Comparison of ENCODE assay signal across 22 cellular contexts in the genomic region with DNA sequence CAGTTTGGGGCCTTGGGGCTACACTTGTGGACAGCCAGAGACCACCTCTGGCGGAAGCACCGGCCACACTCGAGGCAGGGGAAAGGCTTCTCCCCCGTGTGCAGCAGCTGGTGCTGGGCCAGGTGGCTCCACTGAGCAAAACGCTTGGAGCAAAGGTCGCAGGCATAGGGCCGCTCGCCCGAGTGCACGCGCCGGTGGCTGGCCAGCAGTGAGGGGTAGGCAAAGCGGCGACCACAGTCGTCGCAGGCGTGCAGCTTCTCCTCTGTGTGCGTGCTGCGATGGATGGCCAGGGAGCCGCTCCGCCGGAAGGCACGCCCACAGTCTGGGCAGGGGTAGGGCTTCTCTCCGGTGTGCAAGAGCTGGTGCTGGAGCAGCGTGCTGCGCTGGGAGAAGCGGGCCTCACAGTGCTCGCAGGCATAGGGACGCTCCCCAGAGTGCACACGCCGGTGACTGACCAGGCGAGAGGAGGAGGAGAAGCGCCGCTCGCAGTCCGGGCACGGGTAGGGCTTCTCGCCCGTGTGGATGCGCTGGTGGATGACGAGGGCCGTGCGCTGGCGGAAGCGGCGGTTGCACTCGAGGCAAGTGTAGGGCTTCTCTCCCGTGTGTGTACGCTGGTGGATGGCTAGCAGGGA. TPM values are rescaled to one million over a fixed set of nuclear protein-coding genes. Genes with fewer than 3 reads are reported as not detected.
DNase-seq lines count a peak whose midpoint lies in the region; ATAC-seq and TF ChIP-seq lines count a peak whose summit lies in the region.
"Had no signal": no experiment of that assay in that cellular context is flagged by ENCODE, and none has a peak within 500 bp of the region (broad histone marks: within the 10 kb centered on the region; RNA-seq: fewer than 3 reads in every experiment).

No MANE protein-coding gene starts in this region.

- peak overlapping the region; percentile 20 to 34 for H3K9ac ChIP-seq in liver (ENCODE audit: low read depth in 1 of 2, low read length in 2 of 2)
- H3K9ac ChIP-seq: neural progenitor cell had no signal

- H3K27me3 Mint-ChIP-seq in dendritic cell treated with granulocyte-macrophage colony-stimulating factor and Interleukin-4, amounts not matched to agents 40 ng/mL and 50 ng/mL, for 4 days, result no peaks in the 10 kb centered on the region
- H3K27me3 Mint-ChIP-seq: activated naive CD4-positive, alpha-beta T cell treated with anti-CD3 and anti-CD28 coated beads, Interleukin-2, amount 10 ng/mL, durations not matched to agents 7 days and 5 days; B cell; stimulated activated naive B cell treated with anti-CD40 and anti-IgM and Interleukin-4, amounts not matched to agents 10 μg/mL and 1 μg/mL and 100 μg/mL, for 72 hours; T-cell had no signal

- DNase-seq in heart left ventricle (peak in 1 of 5 donors; percentile 68), cardiac septum (ENCODE audit: low spot score) (no peak), aorta (no peak), HK-2 (ENCODE audit: unreplicated experiment) (no peak), DMS153 treated with DMSO at 0.1 percent for 48 hours (lab: John Stamatoyannopoulos, UW; ENCODE audit: unreplicated experiment) (no peak)
- DNase-seq: activated CD4-positive, alpha-beta T cell treated with anti-CD3 and anti-CD28 coated beads, Interleukin-2, amount 50 U/mL, for 48 hours; activated CD4-positive, CD25-positive, alpha-beta regulatory T cell; activated naive CD4-positive, alpha-beta T cell treated with anti-CD3 and anti-CD28 coated beads, Interleukin-2, amount 10 ng/mL, durations not matched to agents 7 days and 5 days; KG1; MM.1S; NCI-H446; NCI-H82; stimulated activated naive B cell treated with anti-CD40 and anti-IgM and Interleukin-4, amounts not matched to agents 10 μg/mL and 1 μg/mL and 100 μg/mL, for 72 hours; T-cell had no signal

- intact Hi-C loops in heart left ventricle (cut with DNase I), result loop anchor here in 2 of 10 donors (5.0 to 10.0 kb wide), 2 partner anchors 147 to 160 kb away; a partner anchor contains a TSS
- intact Hi-C loops in cardiac septum (cut with DNase I), result no loop called here
- intact Hi-C loops in dendritic cell treated with granulocyte-macrophage colony-stimulating factor and Interleukin-4, amounts not matched to agents 40 ng/mL and 50 ng/mL, for 4 days (cut with micrococcal nuclease), result loop anchor here (10.0 kb wide), 1 partner anchor 160 kb away; a partner anchor contains a TSS
- intact Hi-C loops in aorta (cut with DNase I), result no loop called here

- TF ChIP-seq CTCF in heart left ventricle (IDR thresholded peaks at IDR 0.05) (no peak), liver (IDR thresholded peaks at IDR 0.05; ENCODE audit: low read depth, low read length, missing input control) (no peak)

- 94 to 95% (median 95%) methylated on average over 41 to 49 of the region's 49 CpGs for WGBS in heart left ventricle, 4 donors
- WGBS in liver, result 55% methylated on average over 49 of the region's 49 CpGs
- WGBS in aorta, 2 donors, result 92% methylated on average over 48 to 49 of the region's 49 CpGs

- ATAC-seq in heart left ventricle (peak in 2 of 4 donors; percentile 4 to 14), aorta (ENCODE audit: low FRiP score) (peak; percentile 27), HG03095 (IDR thresholded peaks at IDR 0.05; ENCODE audit: unreplicated experiment) (no peak)
- ATAC-seq: A549; stimulated activated naive B cell treated with anti-CD40 and anti-IgM and Interleukin-4, amounts not matched to agents 10 μg/mL and 1 μg/mL and 100 μg/mL, for 72 hours; T-cell had no signal

- no peak for TF ChIP-seq RAD21 in liver (IDR thresholded peaks at IDR 0.05)

- peaks cover 0 to 69% (median 13%) of the 10 kb centered on the region in 12 donors for H3K4me1 ChIP-seq in heart left ventricle
- peaks cover 18 to 50% (median 37%) of the 10 kb centered on the region in 4 donors for H3K4me1 ChIP-seq in liver (ENCODE audit: control insufficient read depth in 4 of 4, insufficient read depth in 4 of 4, low read length in 3 of 4)
- no peaks in the 10 kb centered on the region for H3K4me1 ChIP-seq in aorta (ENCODE audit: control insufficient read depth in 1 of 2, insufficient read depth in 2 of 2, low read length in 2 of 2)
- H3K4me1 ChIP-seq: neural progenitor cell had no signal

- H3K36me3 Mint-ChIP-seq in dendritic cell treated with granulocyte-macrophage colony-stimulating factor and Interleukin-4, amounts not matched to agents 40 ng/mL and 50 ng/mL, for 4 days (ENCODE audit: low read depth), result peaks cover 66% of the 10 kb centered on the region

- H3K27me3 ChIP-seq in heart left ventricle (no peaks in the 10 kb centered on the region), liver (ENCODE audit: control insufficient read depth in 4 of 4, insufficient read depth in 4 of 4, low read length in 3 of 4) (no peaks in the 10 kb centered on the region), aorta (ENCODE audit: control insufficient read depth in 1 of 2, insufficient read depth in 2 of 2, low read length in 1 of 2) (no peaks in the 10 kb centered on the region)
- H3K27me3 ChIP-seq: cardiac muscle cell, neural progenitor cell, SJSA1 had no signal

- peak overlapping the region; percentile 48 for H3K4me3 Mint-ChIP-seq in dendritic cell treated with granulocyte-macrophage colony-stimulating factor and Interleukin-4, amounts not matched to agents 40 ng/mL and 50 ng/mL, for 4 days
- H3K4me3 Mint-ChIP-seq: activated naive CD4-positive, alpha-beta T cell treated with anti-CD3 and anti-CD28 coated beads, Interleukin-2, amount 10 ng/mL, durations not matched to agents 7 days and 5 days; B cell; stimulated activated naive B cell treated with anti-CD40 and anti-IgM and Interleukin-4, amounts not matched to agents 10 μg/mL and 1 μg/mL and 100 μg/mL, for 72 hours; T-cell had no signal

- no peaks in the 10 kb centered on the region for H3K9me3 ChIP-seq in heart left ventricle
- H3K9me3 ChIP-seq in liver (ENCODE audit: control insufficient read depth in 4 of 4, low read length in 3 of 4), result no peaks in the 10 kb centered on the region
- H3K9me3 ChIP-seq in aorta (ENCODE audit: control insufficient read depth, low read length), result no peaks in the 10 kb centered on the region
- H3K9me3 ChIP-seq: SJSA1 had no signal

- H3K36me3 ChIP-seq in heart left ventricle (peaks cover 0 to 65% (median 49%) of the 10 kb centered on the region in 9 donors), liver (ENCODE audit: control insufficient read depth in 4 of 4, insufficient read depth in 3 of 4, low read depth in 1 of 4, low read length in 3 of 4) (peaks cover 2 to 8% (median 3%) of the 10 kb centered on the region in 4 donors), aorta (ENCODE audit: control insufficient read depth in 1 of 2, insufficient read depth in 2 of 2, low read length in 1 of 2) (peaks cover 5% of the 10 kb centered on the region in 2 donors)
- H3K36me3 ChIP-seq: neural progenitor cell had no signal

- H3K4me3 ChIP-seq in heart left ventricle (no peak overlapping the region), liver (ENCODE audit: low read depth in 1 of 3, low read length in 3 of 3) (peak overlapping the region in 2 of 3 donors; percentile 15 to 26), aorta (ENCODE audit: low read length in 2 of 2) (no peak overlapping the region)
- H3K4me3 ChIP-seq: A549, cardiac muscle cell, neural progenitor cell, SJSA1 had no signal

- H3K27ac ChIP-seq in heart left ventricle (peak overlapping the region in 8 of 12 donors; percentile 11 to 64 (median 46)), liver (ENCODE audit: low read depth in 1 of 2, low read length in 2 of 2) (peak overlapping the region; percentile 86 to 94), aorta (ENCODE audit: low read depth in 1 of 2, low read length in 2 of 2) (no peak overlapping the region)
- H3K27ac ChIP-seq: A549, cardiac muscle cell, neural progenitor cell, SJSA1 had no signal

- H3K4me1 Mint-ChIP-seq in dendritic cell treated with granulocyte-macrophage colony-stimulating factor and Interleukin-4, amounts not matched to agents 40 ng/mL and 50 ng/mL, for 4 days (ENCODE audit: low read depth), result peaks cover 79% of the 10 kb centered on the region
- H3K4me1 Mint-ChIP-seq: neural progenitor cell had no signal

- TF ChIP-seq POLR2A in heart left ventricle (IDR thresholded peaks at IDR 0.05), result no peak

- no peaks in the 10 kb centered on the region for H3K9me3 Mint-ChIP-seq in dendritic cell treated with granulocyte-macrophage colony-stimulating factor and Interleukin-4, amounts not matched to agents 40 ng/mL and 50 ng/mL, for 4 days
- H3K9me3 Mint-ChIP-seq: activated naive CD4-positive, alpha-beta T cell treated with anti-CD3 and anti-CD28 coated beads, Interleukin-2, amount 10 ng/mL, durations not matched to agents 7 days and 5 days; stimulated activated naive B cell treated with anti-CD40 and anti-IgM and Interleukin-4, amounts not matched to agents 10 μg/mL and 1 μg/mL and 100 μg/mL, for 72 hours; T-cell had no signal

- peak overlapping the region; percentile 83 for H3K27ac Mint-ChIP-seq in dendritic cell treated with granulocyte-macrophage colony-stimulating factor and Interleukin-4, amounts not matched to agents 40 ng/mL and 50 ng/mL, for 4 days
- H3K27ac Mint-ChIP-seq: activated naive CD4-positive, alpha-beta T cell treated with anti-CD3 and anti-CD28 coated beads, Interleukin-2, amount 10 ng/mL, durations not matched to agents 7 days and 5 days; B cell; neural progenitor cell; stimulated activated naive B cell treated with anti-CD40 and anti-IgM and Interleukin-4, amounts not matched to agents 10 μg/mL and 1 μg/mL and 100 μg/mL, for 72 hours had no signal

RNA-seq across cellular contexts. Expression of a gene that starts 5.8 kb away (rescaled TPM):
- total RNA-seq in heart left ventricle (1 to 10 TPM; 4.0 to 7.9 (median 6.6) TPM), cardiac septum (4.9 TPM), liver (1 to 10 TPM; 4.6 to 5.8 TPM), aorta (1 to 10 TPM; 5.7 to 7.1 TPM)
- polyA plus RNA-seq in heart left ventricle (1 to 10 TPM; 2.7 to 4.9 TPM), liver (1 to 10 TPM; 2.6 to 4.0 TPM), aorta (1 to 10 TPM; 2.9 to 3.3 TPM)

RNA-seq across cellular contexts. Expression of a gene that starts 18.9 kb away (rescaled TPM):
- total RNA-seq in heart left ventricle, result 10 to 100 TPM in 1 of 9 donors, 1 to 10 TPM in 8; 2.9 to 10.9 (median 4.8) TPM
- polyA plus RNA-seq in heart left ventricle, result 1 to 10 TPM; 3.0 to 4.5 TPM
- total RNA-seq in cardiac septum, result 6.7 TPM
- 1 to 10 TPM; 4.5 to 5.9 TPM for total RNA-seq in liver
- polyA plus RNA-seq in liver, result 1 to 10 TPM; 1.8 to 2.0 TPM
- total RNA-seq in aorta, result 10 to 100 TPM in 1 of 2 donors, 1 to 10 TPM in 1; 8.5 to 21.8 TPM
- 1 to 10 TPM; 3.1 to 8.6 TPM for polyA plus RNA-seq in aorta
- polyA plus RNA-seq: A549 had no signal

RNA-seq across cellular contexts. Expression of a gene that starts 32.9 kb away (rescaled TPM):
- total RNA-seq in heart left ventricle (10 to 100 TPM in 8 of 9 donors, 1 to 10 TPM in 1; 10.0 to 14.3 (median 11.6) TPM), cardiac septum (12.1 TPM), liver (1 to 10 TPM; 3.4 to 3.7 TPM), aorta (10 to 100 TPM in 1 of 2 donors, 1 to 10 TPM in 1; 9.0 to 12.9 TPM)
- polyA plus RNA-seq in heart left ventricle (10 to 100 TPM in 1 of 2 donors, 1 to 10 TPM in 1; 7.6 to 15.7 TPM), liver (1 to 10 TPM; 5.8 to 8.9 TPM), aorta (10 to 100 TPM; 17.4 to 20.2 TPM)

RNA-seq across cellular contexts. Expression of a gene that starts 46.3 kb away (rescaled TPM):
- total RNA-seq in heart left ventricle (10 to 100 TPM in 6 of 9 donors, 1 to 10 TPM in 3; 8.5 to 17.2 (median 12.3) TPM), cardiac septum (11.4 TPM), liver (1 to 10 TPM; 5.0 to 6.8 TPM), aorta (1 to 10 TPM; 6.4 to 8.5 TPM)
- polyA plus RNA-seq in heart left ventricle (1 to 10 TPM; 7.4 to 8.7 TPM), liver (1 to 10 TPM; 1.6 to 3.4 TPM), aorta (1 to 10 TPM; 1.9 to 4.6 TPM)

RNA-seq across cellular contexts. Expression of a gene that starts 46.3 kb away (rescaled TPM):
- total RNA-seq in heart left ventricle (10 to 100 TPM; 12.3 to 26.6 (median 20.2) TPM), cardiac septum (21.1 TPM), liver (1 to 10 TPM; 7.5 to 9.1 TPM), aorta (10 to 100 TPM; 50.5 to 53.4 TPM)
- polyA plus RNA-seq in heart left ventricle (10 to 100 TPM; 22.9 to 25.0 TPM), liver (10 to 100 TPM in 1 of 2 donors, 1 to 10 TPM in 1; 8.6 to 13.5 TPM), aorta (100 to 1,000 TPM in 1 of 2 donors, 10 to 100 TPM in 1; 28.2 to 217 TPM)

Comparison
In these comparisons a context has a peak if more than half of its experiments do, and no peak if none do; other contexts are left out.
1. H3K27ac ChIP-seq: peak in heart left ventricle (8 of 12) and liver (2 of 2); none in aorta (0 of 2).
2. H3K4me3 ChIP-seq: peak in liver (2 of 3); none in heart left ventricle (0 of 12) and aorta (0 of 2).